In genomic region chr2:73779472-73780241, GRCh38 we compare ENCODE assay signal across 8 cellular contexts. TPM values are rescaled to one million over a fixed set of nuclear protein-coding genes. Genes with fewer than 3 reads are reported as not detected.
DNase-seq lines count a peak whose midpoint lies in the region; ATAC-seq and TF ChIP-seq lines count a peak whose summit lies in the region.

DUSP11 (minus strand) TSS chr2:73780103; CDS start chr2:73779974, 129 bp downstream.

- WGBS in liver: under 1% methylated on average over 41 of the region's 41 CpGs

- TF ChIP-seq CTCF in C4-2B (conservative IDR thresholded peaks at IDR 0.05) (peak; percentile 84), liver (IDR thresholded peaks at IDR 0.05; ENCODE audit: low read depth, low read length, missing input control) (peak; percentile 95)

- DNase-seq in NCI-H748 (lab: John Stamatoyannopoulos, UW; ENCODE audit: unreplicated experiment) (peak; percentile 91), dermis microvascular lymphatic vessel endothelial cell (ENCODE audit: low read depth in 2 of 2) (peak; percentile 89 to 94)
- peak; percentile 97 for DNase-seq in activated CD4-positive, alpha-beta T cell treated with anti-CD3 and anti-CD28 coated beads, Interleukin-2, amount 50 U/mL, for 24 hours (ENCODE audit: low read depth in 1 of 2, low spot score in 1 of 2)
- DNase-seq in stimulated activated CD4-positive, alpha-beta T cell treated with anti-CD3 and anti-CD28 coated beads, Interleukin-4, amount 100 ng/mL, for 4 hours: peak; percentile 94 to 95

- TF ChIP-seq RAD21 in liver (IDR thresholded peaks at IDR 0.05): peak; percentile 89

- peak within 1 kb of the TSS; percentile 51 to 72 for H3K9ac ChIP-seq in liver (ENCODE audit: low read depth in 1 of 2, low read length in 2 of 2)

- H3K36me3 ChIP-seq in liver (ENCODE audit: control insufficient read depth in 4 of 4, insufficient read depth in 3 of 4, low read depth in 1 of 4, low read length in 3 of 4): peaks cover 5 to 13% (median 9%) of the 10 kb centered on the region in 4 donors

- no peaks in the 10 kb centered on the region for H3K27me3 ChIP-seq in liver (ENCODE audit: control insufficient read depth in 4 of 4, insufficient read depth in 4 of 4, low read length in 3 of 4)

- H3K9me3 ChIP-seq in liver (ENCODE audit: control insufficient read depth in 4 of 4, low read length in 3 of 4): no peaks in the 10 kb centered on the region

- peaks cover 0 to 13% (median 9%) of the 10 kb centered on the region in 4 donors for H3K4me1 ChIP-seq in liver (ENCODE audit: control insufficient read depth in 4 of 4, insufficient read depth in 4 of 4, low read length in 3 of 4)

- H3K27ac ChIP-seq in C4-2B (peak within 1 kb of the TSS; percentile 82), liver (ENCODE audit: low read depth in 1 of 2, low read length in 2 of 2) (peak within 1 kb of the TSS; percentile 82 to 83)

- ATAC-seq in GM19328 (IDR thresholded peaks at IDR 0.05; ENCODE audit: unreplicated experiment): peak; percentile 99
- ATAC-seq in HG03521 (IDR thresholded peaks at IDR 0.05; ENCODE audit: unreplicated experiment): peak; percentile 99

- H3K4me3 ChIP-seq in liver (ENCODE audit: low read depth in 1 of 3, low read length in 3 of 3): peak within 1 kb of the TSS; percentile 66 to 80 (median 74)

TF ChIP-seq in liver, 16 proteins besides CTCF, POLR2A, EP300 and RAD21:
- TF ChIP-seq JUND (IDR thresholded peaks at IDR 0.05): no peak
- peak; percentile 84 for TF ChIP-seq MAX (IDR thresholded peaks at IDR 0.05)
- TF ChIP-seq TAF1 (conservative IDR thresholded peaks at IDR 0.05): no peak
- peak in 1 of 2 donors; percentile 22 for TF ChIP-seq EGR1 (IDR thresholded peaks at IDR 0.05; ENCODE audit: low read depth in 2 of 2)
- peak; percentile 95 for TF ChIP-seq FOXA1 (IDR thresholded peaks at IDR 0.05)
- no peak for TF ChIP-seq ATF3 (IDR thresholded peaks at IDR 0.05)
- TF ChIP-seq NR2F2 (IDR thresholded peaks at IDR 0.05): peak; percentile 71
- TF ChIP-seq FOXA2 (IDR thresholded peaks at IDR 0.05): peak; percentile 96
- peak; percentile 50 to 67 for TF ChIP-seq RXRA (IDR thresholded peaks at IDR 0.05)
- peak; percentile 90 for TF ChIP-seq YY1 (IDR thresholded peaks at IDR 0.05)
- TF ChIP-seq SP1 (IDR thresholded peaks at IDR 0.05): peak; percentile 72
- TF ChIP-seq GABPA (IDR thresholded peaks at IDR 0.05 in 1 of 2, conservative IDR thresholded peaks at IDR 0.05 in 1 of 2): peak in 1 of 2 donors; percentile 81
- TF ChIP-seq ZBTB33 (IDR thresholded peaks at IDR 0.05): no peak
- TF ChIP-seq HNF4A (conservative IDR thresholded peaks at IDR 0.05): peak; percentile 69 to 82
- TF ChIP-seq REST (IDR thresholded peaks at IDR 0.05): peak; percentile 51
- no peak for TF ChIP-seq HNF4G (IDR thresholded peaks at IDR 0.05)
TF ChIP-seq in liver: peak in this region for 11.

RNA-seq across cellular contexts. Expression of gene DUSP11, which starts in this region (rescaled TPM):
- 20.0 and 21.7 TPM in 2 replicates for total RNA-seq in dermis microvascular lymphatic vessel endothelial cell
- 10 to 100 TPM in 1 of 2 donors, 1 to 10 TPM in 1; 10.0 to 10.7 TPM for total RNA-seq in liver
- polyA plus RNA-seq in liver: 1 to 10 TPM; 6.7 to 8.5 TPM

Comparison
In these comparisons a context has a peak if more than half of its experiments do, and no peak if none do; other contexts are left out.
1. Peak in every context shown above with its lines: DNase-seq, ATAC-seq, H3K4me3 ChIP-seq and H3K27ac ChIP-seq.